1 cellular context compared by ENCODE assay signal in genomic region chr17:70128727-70129238, GRCh38.
A peak's percentile ranks its signal among the peaks of the same experiment; 100 is the strongest.
TF ChIP-seq lines count a peak whose summit lies in the region.

No MANE protein-coding gene starts in this region.

TF ChIP-seq in K562, 482 proteins besides CTCF, POLR2A, EP300 and RAD21 (continues in another document):
- TF ChIP-seq ZNF551 (CRISPR knock-in tag; IDR thresholded peaks at IDR 0.05) (no peak), CUX1 (CRISPR knock-in tag; IDR thresholded peaks at IDR 0.05) (no peak), ARID4B (CRISPR knock-in tag; IDR thresholded peaks at IDR 0.05) (no peak), TCF7L2 (IDR thresholded peaks at IDR 0.05; ENCODE audit: low read depth, low read length) (no peak), KLF13 (tag; IDR thresholded peaks at IDR 0.05; ENCODE audit: borderline replicate concordance, low read depth) (no peak), CEBPG (CRISPR knock-in tag; IDR thresholded peaks at IDR 0.05) (peak; percentile 77), CEBPG (tag; conservative IDR thresholded peaks at IDR 0.05 in 1 of 2, IDR thresholded peaks at IDR 0.05 in 1 of 2) (peak; percentile 51 to 60; a peak in 3 of 4 replicates), NR3C1 (CRISPR knock-in tag; IDR thresholded peaks at IDR 0.05) (no peak), PHB (CRISPR knock-in tag; IDR thresholded peaks at IDR 0.05) (no peak), BCL6 (CRISPR knock-in tag; IDR thresholded peaks at IDR 0.05) (no peak), LCOR (CRISPR knock-in tag; IDR thresholded peaks at IDR 0.05) (peak; percentile 40; the same call in 1 of the 2 replicates), CTCFL (IDR thresholded peaks at IDR 0.05; ENCODE audit: borderline replicate concordance, insufficient read depth, low read depth, low read length, poor library complexity, severe bottlenecking) (no peak), CREB5 (CRISPR knock-in tag; IDR thresholded peaks at IDR 0.05) (no peak), SUPT5H (IDR thresholded peaks at IDR 0.05) (peak; percentile 89), EGR1 (conservative IDR thresholded peaks at IDR 0.05) (no peak), XRCC4 (IDR thresholded peaks at IDR 0.05; ENCODE audit: extremely low read depth, insufficient read depth, insufficient read length) (no peak), ZKSCAN8 (CRISPR knock-in tag; IDR thresholded peaks at IDR 0.05) (0 out of 2 replicates have a peak, but pooled peaks have one; percentile 11), EHMT2 (IDR thresholded peaks at IDR 0.05) (no peak), MCM7 (IDR thresholded peaks at IDR 0.05) (no peak), NFIX (CRISPR knock-in tag; IDR thresholded peaks at IDR 0.05; ENCODE audit: low read depth) (no peak), POLR3G (IDR thresholded peaks at IDR 0.05; ENCODE audit: extremely low read depth, insufficient read length, insufficient replicate concordance) (no peak), DLX4 (CRISPR knock-in tag; IDR thresholded peaks at IDR 0.05) (no peak), ZNF12 (CRISPR knock-in tag; IDR thresholded peaks at IDR 0.05) (no peak), SMARCA4 (IDR thresholded peaks at IDR 0.05) (no peak), NONO (IDR thresholded peaks at IDR 0.05; ENCODE audit: low read depth in 2 of 2, low read length in 1 of 2) (peak in 1 of 2 experiments; percentile 51; a peak in 1 of 4 replicates), TCF7 (IDR thresholded peaks at IDR 0.05; ENCODE audit: borderline replicate concordance) (no peak), PURB (CRISPR knock-in tag; IDR thresholded peaks at IDR 0.05; ENCODE audit: low read depth) (no peak), ZNF589 (CRISPR knock-in tag; IDR thresholded peaks at IDR 0.05; ENCODE audit: low read depth) (no peak), THAP7 (CRISPR knock-in tag; IDR thresholded peaks at IDR 0.05) (no peak), ZBTB1 (CRISPR knock-in tag; IDR thresholded peaks at IDR 0.05; ENCODE audit: borderline replicate concordance, low read depth) (no peak), CEBPB (tag; IDR thresholded peaks at IDR 0.05) (peak; percentile 66), NFE2L1 (tag; IDR thresholded peaks at IDR 0.05; ENCODE audit: borderline replicate concordance, low read depth) (no peak), ARID3B (CRISPR knock-in tag; IDR thresholded peaks at IDR 0.05; ENCODE audit: borderline replicate concordance) (no peak), THRB (CRISPR knock-in tag; conservative IDR thresholded peaks at IDR 0.05) (no peak), ZNF232 (CRISPR knock-in tag; IDR thresholded peaks at IDR 0.05) (no peak), FOXP1 (CRISPR knock-in tag; IDR thresholded peaks at IDR 0.05) (peak; percentile 53), U2AF2 (optimal IDR thresholded peaks at IDR 0.05; ENCODE audit: low read depth, low read length) (no peak), RBM15 (IDR thresholded peaks at IDR 0.05; ENCODE audit: insufficient read depth, low read length) (no peak), CREBBP (IDR thresholded peaks at IDR 0.05; ENCODE audit: low read depth, low read length) (no peak), MBD1 (CRISPR knock-in tag; IDR thresholded peaks at IDR 0.05) (no peak), IRF2 (CRISPR knock-in tag; IDR thresholded peaks at IDR 0.05) (no peak), ZNF766 (CRISPR knock-in tag; conservative IDR thresholded peaks at IDR 0.05) (no peak; the same call in none of the 2 replicates), SETDB1 (IDR thresholded peaks at IDR 0.05; ENCODE audit: low read length) (no peak), CREB3L1 (IDR thresholded peaks at IDR 0.05; ENCODE audit: borderline replicate concordance, low read depth) (peak; percentile 92)
